16 cellular contexts compared by ENCODE assay signal in genomic region chrX:71623714-71624113, GRCh38. TPM values are rescaled to one million over a fixed set of nuclear protein-coding genes. Genes with fewer than 3 reads are reported as not detected.
A peak's percentile ranks its signal among the peaks of the same experiment; 100 is the strongest.
DNase-seq lines count a peak whose midpoint lies in the region; ATAC-seq and TF ChIP-seq lines count a peak whose summit lies in the region.
"Had no signal": no experiment of that assay in that cellular context is flagged by ENCODE, and none has a peak within 500 bp of the region (broad histone marks: within the 10 kb centered on the region; RNA-seq: fewer than 3 reads in every experiment).

No MANE protein-coding gene starts in this region.

- no peaks in the 10 kb centered on the region for H3K27me3 ChIP-seq in CD4-positive, alpha-beta T cell (ENCODE audit: control insufficient read depth, insufficient read depth, low read length)
- H3K27me3 ChIP-seq in SK-N-SH (ENCODE audit: insufficient read depth) = no peaks in the 10 kb centered on the region; the same call in 1 of the 2 replicates
- H3K27me3 ChIP-seq in heart right ventricle = no peaks in the 10 kb centered on the region
- H3K27me3 ChIP-seq: neutrophil had no signal

- intact Hi-C loops in CD4-positive, alpha-beta T cell (cut with DNase I, micrococcal nuclease) = no loop called here
- intact Hi-C loops in heart right ventricle (cut with DNase I) = no loop called here

- no peak for TF ChIP-seq RAD21 in SK-N-SH (IDR thresholded peaks at IDR 0.05; ENCODE audit: low read length)

- CTCF ChIA-PET in CD4-positive, alpha-beta T cell (lab: Charles Lee) = interaction anchor here (1.1 to 2.1 kb wide), 2 partner anchors 14 to 29 kb away, joined by 4 to 11 read pairs; no protein-coding TSS in a partner anchor
- CTCF ChIA-PET in SK-N-SH (lab: Yijun Ruan, JAX) = no interaction called here

- H3K9me3 Mint-ChIP-seq in CD4-positive, alpha-beta T cell = no peaks in the 10 kb centered on the region
- no peaks in the 10 kb centered on the region for H3K9me3 Mint-ChIP-seq in activated T-helper 17 cell treated with anti-CD3 and anti-CD28 coated beads, Interleukin-2, amount 50 U/mL, for 72 hours
- H3K9me3 Mint-ChIP-seq in naive thymus-derived CD8-positive, alpha-beta T cell = no peaks in the 10 kb centered on the region

- 29% methylated on average over 1 of the region's 3 CpGs for WGBS in SK-N-SH (ENCODE audit: low lambda C conversion rate)
- WGBS in heart right ventricle, 2 donors = 87 to 97% methylated on average over 3 of the region's 3 CpGs

- ATAC-seq in CD4-positive, alpha-beta T cell (ENCODE audit: poor library complexity) = no peak
- ATAC-seq in GM19467 (IDR thresholded peaks at IDR 0.05; ENCODE audit: unreplicated experiment) (peak; percentile 32), HG03378 (IDR thresholded peaks at IDR 0.05; ENCODE audit: unreplicated experiment) (no peak), heart right ventricle (no peak)
- ATAC-seq in activated T-helper 17 cell treated with anti-CD3 and anti-CD28 coated beads, Interleukin-2, amount 50 U/mL, for 72 hours (replicated peaks) = peak; percentile 33
- no peak for ATAC-seq in naive thymus-derived CD8-positive, alpha-beta T cell

- peak overlapping the region; percentile 92 for H3K27ac Mint-ChIP-seq in CD4-positive, alpha-beta T cell
- H3K27ac Mint-ChIP-seq in activated T-helper 17 cell treated with anti-CD3 and anti-CD28 coated beads, Interleukin-2, amount 50 U/mL, for 72 hours = peak overlapping the region; percentile 90
- H3K27ac Mint-ChIP-seq in naive thymus-derived CD8-positive, alpha-beta T cell = peak overlapping the region; percentile 47 to 95 (median 88)

- no peak overlapping the region for H2AFZ ChIP-seq in SK-N-SH (ENCODE audit: low read depth)

- no peaks in the 10 kb centered on the region for H3K36me3 ChIP-seq in SK-N-SH (replicated peaks in 1 of 2; ENCODE audit: control insufficient read depth in 1 of 2, insufficient read depth in 2 of 2, low read length in 1 of 2)
- no peaks in the 10 kb centered on the region for H3K36me3 ChIP-seq in heart right ventricle
- H3K36me3 ChIP-seq: neutrophil had no signal

- no peaks in the 10 kb centered on the region for H4K20me1 ChIP-seq in SK-N-SH (ENCODE audit: insufficient read depth)

- no peak overlapping the region for H3K4me2 ChIP-seq in SK-N-SH

- no peaks in the 10 kb centered on the region for H3K27me3 Mint-ChIP-seq in CD4-positive, alpha-beta T cell
- H3K27me3 Mint-ChIP-seq in activated T-helper 17 cell treated with anti-CD3 and anti-CD28 coated beads, Interleukin-2, amount 50 U/mL, for 72 hours = no peaks in the 10 kb centered on the region
- H3K27me3 Mint-ChIP-seq in naive thymus-derived CD8-positive, alpha-beta T cell = no peaks in the 10 kb centered on the region

- DNase-seq in CD4-positive, alpha-beta T cell = no peak
- no peak for DNase-seq in naive thymus-derived CD8-positive, alpha-beta T cell
- DNase-seq in GM20000 (ENCODE audit: low spot score) (no peak), SK-N-SH (no peak), heart right ventricle (no peak)
- DNase-seq: amygdala; dorsolateral prefrontal cortex; foreskin melanocyte; stimulated activated CD4-positive, alpha-beta T cell treated with anti-CD3 and anti-CD28 coated beads, Interleukin-15, amount 100 ng/mL, for 24 hours had no signal

- no peak for TF ChIP-seq CTCF in CD4-positive, alpha-beta T cell (IDR thresholded peaks at IDR 0.05)
- TF ChIP-seq CTCF in GM20000 (IDR thresholded peaks at IDR 0.05; ENCODE audit: extremely low read depth, missing control alignments) (no peak), SK-N-SH (IDR thresholded peaks at IDR 0.05) (no peak), heart right ventricle (IDR thresholded peaks at IDR 0.05) (no peak)

- no peaks in the 10 kb centered on the region for H3K9me2 ChIP-seq in SK-N-SH

- H3K4me3 ChIP-seq in SK-N-SH (ENCODE audit: low read depth in 2 of 2, low read length in 1 of 2) (no peak overlapping the region), heart right ventricle (no peak overlapping the region)
- H3K4me3 ChIP-seq: dorsolateral prefrontal cortex had no signal

- no peaks in the 10 kb centered on the region for H3K9me3 ChIP-seq in CD4-positive, alpha-beta T cell (ENCODE audit: control insufficient read depth, low read length)
- H3K9me3 ChIP-seq in SK-N-SH = no peaks in the 10 kb centered on the region
- no peaks in the 10 kb centered on the region for H3K9me3 ChIP-seq in heart right ventricle
- H3K9me3 ChIP-seq: neutrophil had no signal

- H3K9ac ChIP-seq in SK-N-SH = no peak overlapping the region

- POLR2A ChIA-PET in CD4-positive, alpha-beta T cell (lab: Charles Lee) = interaction anchor here (1.1 kb wide), 1 partner anchor 15 kb away, joined by 8 read pairs; no protein-coding TSS in a partner anchor
- POLR2A ChIA-PET in naive thymus-derived CD8-positive, alpha-beta T cell (lab: Charles Lee) = interaction anchor here (1.0 kb wide), 1 partner anchor 10 kb away, joined by 4 read pairs; no protein-coding TSS in a partner anchor
- POLR2A ChIA-PET in SK-N-SH (lab: Yijun Ruan, JAX) = no interaction called here

- H3K4me1 Mint-ChIP-seq in CD4-positive, alpha-beta T cell (ENCODE audit: low read depth) = peaks cover 51% of the 10 kb centered on the region
- H3K4me1 Mint-ChIP-seq in activated T-helper 17 cell treated with anti-CD3 and anti-CD28 coated beads, Interleukin-2, amount 50 U/mL, for 72 hours = peaks cover 8% of the 10 kb centered on the region
- H3K4me1 Mint-ChIP-seq in naive thymus-derived CD8-positive, alpha-beta T cell = peaks cover 18 to 56% (median 50%) of the 10 kb centered on the region in 4 donors

- no peak for TF ChIP-seq EP300 in SK-N-SH (IDR thresholded peaks at IDR 0.05; ENCODE audit: borderline replicate concordance in 1 of 2, low read depth in 1 of 2, low read length in 1 of 2)

- H3K27ac ChIP-seq in CD4-positive, alpha-beta T cell (ENCODE audit: low read depth, low read length) = no peak overlapping the region
- H3K27ac ChIP-seq in SK-N-SH (ENCODE audit: low read depth in 2 of 2, low read length in 1 of 2) (no peak overlapping the region), heart right ventricle (peak overlapping the region in 4 of 10 donors; percentile 73 to 85 (median 78))
- H3K27ac ChIP-seq: neutrophil had no signal

- peaks cover 5% of the 10 kb centered on the region for H3K36me3 Mint-ChIP-seq in CD4-positive, alpha-beta T cell (ENCODE audit: low read depth)
- no peaks in the 10 kb centered on the region for H3K36me3 Mint-ChIP-seq in activated T-helper 17 cell treated with anti-CD3 and anti-CD28 coated beads, Interleukin-2, amount 50 U/mL, for 72 hours (ENCODE audit: low read depth)
- H3K36me3 Mint-ChIP-seq in naive thymus-derived CD8-positive, alpha-beta T cell = no peaks in the 10 kb centered on the region

- H3K79me2 ChIP-seq in SK-N-SH (ENCODE audit: insufficient read depth) = no peaks in the 10 kb centered on the region

- peak overlapping the region; percentile 67 for H3K4me3 Mint-ChIP-seq in CD4-positive, alpha-beta T cell
- H3K4me3 Mint-ChIP-seq in activated T-helper 17 cell treated with anti-CD3 and anti-CD28 coated beads, Interleukin-2, amount 50 U/mL, for 72 hours = peak overlapping the region; percentile 67
- peak overlapping the region in 8 of 10 donors; percentile 10 to 76 (median 66) for H3K4me3 Mint-ChIP-seq in naive thymus-derived CD8-positive, alpha-beta T cell

- H3K4me1 ChIP-seq in SK-N-SH (ENCODE audit: control insufficient read depth in 1 of 2, insufficient read depth in 2 of 2, low read depth in 1 of 2, low read length in 1 of 2) = no peaks in the 10 kb centered on the region
- peaks cover 0 to 35% (median 14%) of the 10 kb centered on the region in 9 donors for H3K4me1 ChIP-seq in heart right ventricle

- H3F3A ChIP-seq in SK-N-SH (replicated peaks; ENCODE audit: insufficient read depth) = no peaks in the 10 kb centered on the region

TF ChIP-seq in SK-N-SH, 30 proteins besides CTCF, POLR2A, EP300 and RAD21 (continues in another document):
- TF ChIP-seq FOSL2 (IDR thresholded peaks at IDR 0.05; ENCODE audit: borderline replicate concordance, low read depth) = no peak
- TF ChIP-seq YY1 (IDR thresholded peaks at IDR 0.05; ENCODE audit: low read depth) = no peak
- TF ChIP-seq, protein P1, sequence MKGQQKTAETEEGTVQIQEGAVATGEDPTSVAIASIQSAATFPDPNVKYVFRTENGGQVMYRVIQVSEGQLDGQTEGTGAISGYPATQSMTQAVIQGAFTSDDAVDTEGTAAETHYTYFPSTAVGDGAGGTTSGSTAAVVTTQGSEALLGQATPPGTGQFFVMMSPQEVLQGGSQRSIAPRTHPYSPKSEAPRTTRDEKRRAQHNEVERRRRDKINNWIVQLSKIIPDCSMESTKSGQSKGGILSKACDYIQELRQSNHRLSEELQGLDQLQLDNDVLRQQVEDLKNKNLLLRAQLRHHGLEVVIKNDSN (IDR thresholded peaks at IDR 0.05; ENCODE audit: borderline replicate concordance, low read depth) = no peak
- TF ChIP-seq GATA2 (CRISPR knock-in tag; IDR thresholded peaks at IDR 0.05) = no peak
- no peak for TF ChIP-seq ELF1 (IDR thresholded peaks at IDR 0.05)
- TF ChIP-seq MEF2A (IDR thresholded peaks at IDR 0.05; ENCODE audit: borderline replicate concordance, low read depth) = no peak

RNA-seq across cellular contexts. Expression of gene CXCR3, which starts 5.4 kb away (rescaled TPM):
- total RNA-seq in CD4-positive, alpha-beta T cell = 10 to 100 TPM; 19.5 to 22.0 TPM
- 1 to 10 TPM; 4.5 to 9.9 TPM for total RNA-seq in activated T-helper 17 cell treated with anti-CD3 and anti-CD28 coated beads, Interleukin-2, amount 50 U/mL, for 72 hours
- total RNA-seq in naive thymus-derived CD8-positive, alpha-beta T cell = 10 to 100 TPM; 10.4 to 10.5 TPM
- 10 to 100 TPM; 23.5 to 34.7 (median 33.6) TPM for polyA plus RNA-seq in naive thymus-derived CD8-positive, alpha-beta T cell
- not detected in 2 replicates for polyA plus RNA-seq in SK-N-SH (2012; rRNA removed)
- polyA plus RNA-seq in SK-N-SH (2012; cell fraction: cytosol; rRNA removed) = not detected in 2 replicates
- polyA plus RNA-seq in SK-N-SH (2012; cell fraction: nucleus; rRNA removed) = not detected in 2 replicates
- total RNA-seq in heart right ventricle = 1 to 10 TPM in 1 of 10 donors, under 1 TPM in 3, not detected in 6; 0.17 to 2.7 (median 0.38) TPM
- under 1 TPM; 0.10 to 0.15 TPM for polyA plus RNA-seq in heart right ventricle
- total RNA-seq: MCF 10A, NCI-H460 had no signal
- polyA plus RNA-seq: BJ had no signal

RNA-seq across cellular contexts. Expression of gene GCNA, which starts 45.5 kb away (rescaled TPM):
- 1 to 10 TPM; 1.7 to 2.3 TPM for total RNA-seq in CD4-positive, alpha-beta T cell
- total RNA-seq in activated T-helper 17 cell treated with anti-CD3 and anti-CD28 coated beads, Interleukin-2, amount 50 U/mL, for 72 hours = 10 to 100 TPM in 1 of 2 donors, 1 to 10 TPM in 1; 4.9 to 10.7 TPM
- total RNA-seq in naive thymus-derived CD8-positive, alpha-beta T cell = 10 to 100 TPM; 11.6 to 12.1 TPM
- polyA plus RNA-seq in naive thymus-derived CD8-positive, alpha-beta T cell = 1 to 10 TPM in 1 of 3 donors, under 1 TPM in 2; 0.34 to 1.3 (median 0.77) TPM
- polyA plus RNA-seq in SK-N-SH (2012; rRNA removed) = 1.8 and 2.5 TPM in 2 replicates
- 0.84 and 0.88 TPM in 2 replicates for polyA plus RNA-seq in SK-N-SH (2012; cell fraction: cytosol; rRNA removed)
- polyA plus RNA-seq in SK-N-SH (2012; cell fraction: nucleus; rRNA removed) = 5.9 and 10.2 TPM in 2 replicates
- 1 to 10 TPM in 7 of 10 donors, under 1 TPM in 3; 0.53 to 2.7 (median 1.2) TPM for total RNA-seq in heart right ventricle
- polyA plus RNA-seq in heart right ventricle = 1 to 10 TPM; 1.5 to 1.7 TPM

Comparison
In these comparisons a context has a peak if more than half of its experiments do, and no peak if none do; other contexts are left out.
1. ATAC-seq: peak in GM19467 (single experiment) and activated T-helper 17 cell treated with anti-CD3 and anti-CD28 coated beads, Interleukin-2, amount 50 U/mL, for 72 hours (single experiment); none in CD4-positive, alpha-beta T cell (single experiment), naive thymus-derived CD8-positive, alpha-beta T cell (0 of 2), HG03378 (single experiment) and heart right ventricle (0 of 8).
2. Peak in every context shown above with its lines, with median percentiles within 50 percentile points of each other: H3K27ac Mint-ChIP-seq and H3K4me3 Mint-ChIP-seq.